ENCODE assay signal across 1 cellular context in the genomic region with DNA sequence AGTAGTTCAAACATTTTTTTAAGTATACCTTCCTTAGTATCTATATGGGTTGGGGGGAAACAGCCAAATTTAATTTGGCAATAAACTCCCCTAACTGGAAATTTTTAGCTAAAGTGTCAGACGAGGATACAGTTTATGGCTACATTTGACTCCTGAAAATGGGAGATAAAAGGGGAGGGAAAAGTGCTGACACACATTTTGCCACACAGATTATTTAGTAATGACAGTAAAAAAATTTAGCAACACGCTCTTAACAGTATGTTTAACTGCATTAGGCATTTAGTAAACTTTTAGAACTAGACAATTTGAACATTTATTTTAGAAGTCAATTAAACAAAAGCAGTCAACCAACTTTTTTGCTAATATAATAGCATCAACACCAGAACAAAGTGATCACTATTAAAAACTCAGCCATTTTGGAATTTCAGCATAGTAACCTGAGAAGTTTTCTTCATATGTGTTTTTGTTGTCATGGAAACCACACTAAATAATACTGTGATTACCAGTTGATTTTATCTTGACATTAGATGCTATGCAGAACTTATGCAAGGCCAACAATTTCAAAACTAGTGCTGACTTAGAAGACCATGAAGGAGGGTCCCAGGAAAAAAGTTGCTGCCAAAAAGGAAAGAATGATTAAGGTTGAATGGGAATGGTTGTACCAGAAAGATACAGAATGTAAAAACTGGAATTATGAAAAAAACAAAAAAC.
TF ChIP-seq lines count a peak whose summit lies in the region.

No MANE protein-coding gene starts in this region.

TF ChIP-seq in HepG2, 621 proteins besides CTCF, POLR2A, EP300 and RAD21:
- TF ChIP-seq MAFF (IDR thresholded peaks at IDR 0.05; ENCODE audit: low read depth, low read length) (peak; percentile 27; the same call in 1 of the 2 replicates), MAFK (conservative IDR thresholded peaks at IDR 0.05 in 1 of 2, IDR thresholded peaks at IDR 0.05 in 1 of 2; ENCODE audit: low read length in 2 of 2) (peak; percentile 3 to 52; a peak in 2 of 4 replicates)
- TF ChIP-seq, protein P1, sequence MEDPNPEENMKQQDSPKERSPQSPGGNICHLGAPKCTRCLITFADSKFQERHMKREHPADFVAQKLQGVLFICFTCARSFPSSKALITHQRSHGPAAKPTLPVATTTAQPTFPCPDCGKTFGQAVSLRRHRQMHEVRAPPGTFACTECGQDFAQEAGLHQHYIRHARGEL (CRISPR knock-in tag; IDR thresholded peaks at IDR 0.05): no peak
